In genomic region chr18:8798996-8799395, GRCh38 we compare ENCODE assay signal across 16 cellular contexts.
DNase-seq lines count a peak whose midpoint lies in the region; ATAC-seq and TF ChIP-seq lines count a peak whose summit lies in the region.
"Had no signal": no experiment of that assay in that cellular context is flagged by ENCODE, and none has a peak within 500 bp of the region (broad histone marks: within the 10 kb centered on the region; RNA-seq: fewer than 3 reads in every experiment).

No MANE protein-coding gene starts in this region.

- no peak for ATAC-seq in HG03097 (IDR thresholded peaks at IDR 0.05; ENCODE audit: low FRiP score, unreplicated experiment)
- ATAC-seq: effector memory CD8-positive, alpha-beta T cell; upper lobe of right lung had no signal

- no peak for TF ChIP-seq CTCF in AG10803 (conservative IDR thresholded peaks at IDR 0.05; ENCODE audit: low read length)

- DNase-seq in AG10803 (ENCODE audit: low read depth), result peak; percentile 73
- DNase-seq in LoVo (ENCODE audit: low spot score), result peak; percentile 70
- DNase-seq in astrocyte of the hippocampus (ENCODE audit: low read depth, low spot score), result peak; percentile 43
- peak; percentile 98 for DNase-seq in myocyte (ENCODE audit: low read depth)
- DNase-seq in GOT3 (lab: John Stamatoyannopoulos, UW), result no peak
- no peak for DNase-seq in stimulated activated CD4-positive, alpha-beta T cell treated with anti-CD3 and anti-CD28 coated beads, Interleukin-4, amount 100 ng/mL, for 4 hours
- DNase-seq in posterior cingulate gyrus, result no peak
- DNase-seq: activated B cell treated with CpG ODN at 0.5 μM for 24 hours; activated T-cell treated with anti-CD3 and anti-CD28 coated beads, Interleukin-2, amount 50 U/mL, for 1 hour; amniotic stem cell; effector memory CD8-positive, alpha-beta T cell; NCI-H1930; RPMI8226; upper lobe of right lung had no signal

- H3K4me3 ChIP-seq in AG10803 (ENCODE audit: low read length), result no peak overlapping the region
- H3K4me3 ChIP-seq: skin epidermis, upper lobe of right lung had no signal

- intact Hi-C loops in posterior cingulate gyrus (cut with DNase I), result no loop called here

Comparison
In these comparisons a context has a peak if more than half of its experiments do, and no peak if none do; other contexts are left out.
1. DNase-seq: peak in AG10803 (single experiment), LoVo (single experiment), astrocyte of the hippocampus (single experiment) and myocyte (single experiment); none in GOT3 (single experiment), stimulated activated CD4-positive, alpha-beta T cell treated with anti-CD3 and anti-CD28 coated beads, Interleukin-4, amount 100 ng/mL, for 4 hours (0 of 2) and posterior cingulate gyrus (0 of 10).